ENCODE assay signal across 23 cellular contexts in genomic region chr2:68032702-68033101, GRCh38.
"Had no signal": no experiment of that assay in that cellular context is flagged by ENCODE, and none has a peak within 500 bp of the region (broad histone marks: within the 10 kb centered on the region; RNA-seq: fewer than 3 reads in every experiment).

No MANE protein-coding gene starts in this region.

- H3K4me1 Mint-ChIP-seq: activated CD4-positive, alpha-beta T cell treated with anti-CD3 and anti-CD28 coated beads, Interleukin-2, amount 10 ng/mL, durations not matched to agents 7 days and 5 days; activated naive CD4-positive, alpha-beta T cell treated with anti-CD3 and anti-CD28 coated beads, Interleukin-2, amount 50 U/mL, for 24 hours; immature natural killer cell; naive thymus-derived CD8-positive, alpha-beta T cell; neural progenitor cell had no signal

- H3K4me1 ChIP-seq: body of pancreas, neural progenitor cell had no signal

- H3K4me3 Mint-ChIP-seq: activated CD4-positive, alpha-beta T cell treated with anti-CD3 and anti-CD28 coated beads, Interleukin-2, amount 10 ng/mL, durations not matched to agents 7 days and 5 days; activated CD8-positive, alpha-beta T cell treated with anti-CD3 and anti-CD28 coated beads, Interleukin-2, amount 10 ng/mL, durations not matched to agents 7 days and 5 days; activated naive CD4-positive, alpha-beta T cell treated with anti-CD3 and anti-CD28 coated beads, Interleukin-2, amount 50 U/mL, for 24 hours; immature natural killer cell; mesothelial cell of epicardium; naive thymus-derived CD8-positive, alpha-beta T cell; neural progenitor cell; T-helper 17 cell had no signal

- H3K27me3 ChIP-seq: body of pancreas, cardiac muscle cell, left lung, neural progenitor cell had no signal

- H3K36me3 ChIP-seq: cardiac muscle cell, heart right ventricle, left lung, neural progenitor cell, thoracic aorta had no signal

- H3K27ac Mint-ChIP-seq: activated CD4-positive, alpha-beta T cell treated with anti-CD3 and anti-CD28 coated beads, Interleukin-2, amount 10 ng/mL, durations not matched to agents 7 days and 5 days; activated CD8-positive, alpha-beta T cell treated with anti-CD3 and anti-CD28 coated beads, Interleukin-2, amount 10 ng/mL, durations not matched to agents 7 days and 5 days; activated naive CD4-positive, alpha-beta T cell treated with anti-CD3 and anti-CD28 coated beads, Interleukin-2, amount 50 U/mL, for 24 hours; immature natural killer cell; mesothelial cell of epicardium; naive thymus-derived CD8-positive, alpha-beta T cell; neural progenitor cell; progenitor cell of endocrine pancreas; T-helper 17 cell had no signal

- H2AFZ ChIP-seq: neural progenitor cell had no signal

- H3K9me3 ChIP-seq: body of pancreas, heart right ventricle, left lung, thoracic aorta had no signal

- H3K36me3 Mint-ChIP-seq: activated naive CD4-positive, alpha-beta T cell treated with anti-CD3 and anti-CD28 coated beads, Interleukin-2, amount 50 U/mL, for 24 hours; immature natural killer cell; mesothelial cell of epicardium; naive thymus-derived CD8-positive, alpha-beta T cell; neural progenitor cell had no signal

- H3K27me3 Mint-ChIP-seq: activated naive CD4-positive, alpha-beta T cell treated with anti-CD3 and anti-CD28 coated beads, Interleukin-2, amount 50 U/mL, for 24 hours; progenitor cell of endocrine pancreas; T-helper 17 cell had no signal

- H3K4me2 ChIP-seq: neural progenitor cell had no signal

- ATAC-seq: activated CD8-positive, alpha-beta T cell treated with anti-CD3 and anti-CD28 coated beads, Interleukin-2, amount 10 ng/mL, durations not matched to agents 7 days and 5 days; body of pancreas; heart right ventricle; left lung; naive thymus-derived CD8-positive, alpha-beta T cell; T-helper 17 cell had no signal

- H3K4me3 ChIP-seq: body of pancreas, cardiac muscle cell, heart right ventricle, left lung, lung, neural progenitor cell, thoracic aorta had no signal

- H3K9me3 Mint-ChIP-seq: activated CD4-positive, alpha-beta T cell treated with anti-CD3 and anti-CD28 coated beads, Interleukin-2, amount 10 ng/mL, durations not matched to agents 7 days and 5 days; activated naive CD4-positive, alpha-beta T cell treated with anti-CD3 and anti-CD28 coated beads, Interleukin-2, amount 50 U/mL, for 24 hours; immature natural killer cell; naive thymus-derived CD8-positive, alpha-beta T cell; neural progenitor cell had no signal

- DNase-seq: activated CD4-positive, alpha-beta T cell treated with anti-CD3 and anti-CD28 coated beads, Interleukin-2, amount 10 ng/mL, durations not matched to agents 7 days and 5 days; activated CD4-positive, CD25-positive, alpha-beta regulatory T cell treated with anti-CD3 and anti-CD28 coated beads, Interleukin-2, amount 50 U/mL, for 72 hours; activated CD8-positive, alpha-beta T cell treated with anti-CD3 and anti-CD28 coated beads, Interleukin-2, amount 10 ng/mL, durations not matched to agents 7 days and 5 days; activated gamma-delta T cell treated with Interleukin-2 at 50 U/mL for 16 hours; anterior cingulate cortex; body of pancreas; cortex of kidney; foreskin fibroblast; heart right ventricle; immature natural killer cell; left lung; naive thymus-derived CD8-positive, alpha-beta T cell; retina; stimulated activated CD4-positive, alpha-beta T cell treated with anti-CD3 and anti-CD28 coated beads, Interleukin-4, amount 100 ng/mL, for 1 hour; stimulated activated naive CD4-positive, alpha-beta T cell treated with Interleukin-2 at 50 U/mL for 16 hours; T-helper 17 cell had no signal

- H3K9ac ChIP-seq: neural progenitor cell had no signal

- H3K27ac ChIP-seq: body of pancreas, cardiac muscle cell, heart right ventricle, left lung, neural progenitor cell, thoracic aorta had no signal
